Comparison of ENCODE assay signal across 16 cellular contexts in the genomic region with DNA sequence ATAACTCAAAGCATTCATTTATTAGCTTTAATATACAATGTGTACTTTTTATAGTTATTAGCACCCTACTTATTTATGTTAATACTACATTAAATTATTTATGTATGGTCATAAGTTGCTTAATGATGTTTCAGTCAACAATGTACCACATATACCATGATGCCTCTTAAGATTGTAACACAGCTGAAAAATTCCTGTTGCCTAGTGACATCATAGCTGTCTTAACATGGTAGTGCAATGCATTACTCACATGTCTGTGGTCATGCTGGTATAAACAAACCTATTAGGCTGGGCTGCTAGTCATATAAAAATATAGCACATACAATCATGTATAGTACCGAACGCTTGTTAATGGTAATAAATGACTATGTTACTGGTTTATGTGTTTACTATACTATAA.
DNase-seq lines count a peak whose midpoint lies in the region; ATAC-seq, FAIRE-seq and TF ChIP-seq lines count a peak whose summit lies in the region.
"Had no signal": no experiment of that assay in that cellular context is flagged by ENCODE, and none has a peak within 500 bp of the region (broad histone marks: within the 10 kb centered on the region; RNA-seq: fewer than 3 reads in every experiment).

No MANE protein-coding gene starts in this region.

- TF ChIP-seq CTCF in HepG2 (CRISPR knock-in tag; IDR thresholded peaks at IDR 0.05), result no peak
- no peak for TF ChIP-seq CTCF in right lobe of liver (IDR thresholded peaks at IDR 0.05)
- TF ChIP-seq CTCF in fibroblast of pulmonary artery (IDR thresholded peaks at IDR 0.05; ENCODE audit: low read length, missing control alignments), result no peak

- CTCF ChIA-PET in HepG2 (lab: Yijun Ruan, JAX; ENCODE audit: low intra/inter-chr PET ratio, low total read pairs), result no interaction called here

- no peak for TF ChIP-seq POLR2A in HepG2 (IDR thresholded peaks at IDR 0.05; ENCODE audit: insufficient read depth in 1 of 2, low read depth in 2 of 2, low read length in 2 of 2)
- TF ChIP-seq POLR2A in right lobe of liver (IDR thresholded peaks at IDR 0.05), result no peak

- H3K4me1 Mint-ChIP-seq in activated T-cell treated with anti-CD3 and anti-CD28 coated beads, Interleukin-2, amount 50 U/mL, for 4 hours (ENCODE audit: low read depth), result no peaks in the 10 kb centered on the region
- H3K4me1 Mint-ChIP-seq: activated B cell treated with CpG ODN at 0.5 μM for 24 hours, immature natural killer cell had no signal

- ATAC-seq in HepG2 (no peak), right lobe of liver (no peak), HG02840 (IDR thresholded peaks at IDR 0.05; ENCODE audit: low FRiP score, unreplicated experiment) (no peak)
- ATAC-seq in activated T-cell treated with anti-CD3 and anti-CD28 coated beads, Interleukin-2, amount 50 U/mL, for 4 hours, result no peak

- TF ChIP-seq EP300 in HepG2 (IDR thresholded peaks at IDR 0.05; ENCODE audit: low read depth in 2 of 2, low read length in 2 of 2), result no peak
- no peak for TF ChIP-seq EP300 in HepG2 (CRISPR knock-in tag; IDR thresholded peaks at IDR 0.05; ENCODE audit: borderline replicate concordance)

- POLR2A ChIA-PET in HepG2 (lab: Yijun Ruan, JAX), result no interaction called here

- H3K79me2 ChIP-seq in HepG2 (ENCODE audit: insufficient read depth, low read length), result no peaks in the 10 kb centered on the region

- H3K4me3 ChIP-seq in HepG2 (replicated peaks in 1 of 3; ENCODE audit: insufficient read depth in 1 of 3, low read depth in 2 of 3, low read length in 3 of 3), result no peak overlapping the region
- no peak overlapping the region for H3K4me3 ChIP-seq in right lobe of liver
- no peak overlapping the region for H3K4me3 ChIP-seq in fibroblast of pulmonary artery (replicated peaks; ENCODE audit: low read depth, low read length)
- H3K4me3 ChIP-seq: BLaER1, PC-9, thyroid gland had no signal

- H3K4me1 ChIP-seq in HepG2 (ENCODE audit: insufficient read depth, low read length) (0 out of 2 replicates have a peak, but pooled peaks cover 5% of the 10 kb centered on the region), right lobe of liver (no peaks in the 10 kb centered on the region)
- H3K4me1 ChIP-seq: BLaER1, thyroid gland had no signal

- intact Hi-C loops in HepG2 (cut with micrococcal nuclease; ENCODE audit: unreplicated experiment) (no loop called here), right lobe of liver (cut with DNase I) (no loop called here)

- H4K20me1 ChIP-seq in HepG2 (ENCODE audit: insufficient read depth, low read length), result no peaks in the 10 kb centered on the region
- H4K20me1 ChIP-seq: BLaER1 had no signal

- no peak overlapping the region for H3K4me3 Mint-ChIP-seq in activated T-cell treated with anti-CD3 and anti-CD28 coated beads, Interleukin-2, amount 50 U/mL, for 4 hours
- H3K4me3 Mint-ChIP-seq: activated B cell treated with CpG ODN at 0.5 μM for 24 hours, immature natural killer cell had no signal

- no peak for TF ChIP-seq RAD21 in HepG2 (CRISPR knock-in tag; IDR thresholded peaks at IDR 0.05)

- H3K36me3 Mint-ChIP-seq in activated T-cell treated with anti-CD3 and anti-CD28 coated beads, Interleukin-2, amount 50 U/mL, for 4 hours (ENCODE audit: insufficient read depth), result peaks cover 17% of the 10 kb centered on the region

- FAIRE-seq in HepG2 (lab: Jason Lieb, UNC), result no peak

- H3K9me3 ChIP-seq in HepG2 (ENCODE audit: low read length), result no peaks in the 10 kb centered on the region
- no peaks in the 10 kb centered on the region for H3K9me3 ChIP-seq in right lobe of liver
- H3K9me3 ChIP-seq: BLaER1, thyroid gland had no signal

- no peaks in the 10 kb centered on the region for H3K9me3 Mint-ChIP-seq in activated T-cell treated with anti-CD3 and anti-CD28 coated beads, Interleukin-2, amount 50 U/mL, for 4 hours
- H3K9me3 Mint-ChIP-seq: activated B cell treated with CpG ODN at 0.5 μM for 24 hours, immature natural killer cell had no signal

- H3K27ac ChIP-seq in HepG2 (ENCODE audit: extremely low read length, insufficient read depth, low read length) (no peak overlapping the region), right lobe of liver (no peak overlapping the region)
- H3K27ac ChIP-seq: BLaER1, HL-60, PC-9, thyroid gland had no signal

- H3K36me3 ChIP-seq in HepG2 (replicated peaks in 1 of 2; ENCODE audit: control insufficient read depth in 1 of 2, insufficient read depth in 2 of 2, low read length in 2 of 2), result peaks cover 5 to 8% of the 10 kb centered on the region in 2 experiments; a peak in 4 of 5 replicates
- H3K36me3 ChIP-seq in right lobe of liver, result no peaks in the 10 kb centered on the region
- H3K36me3 ChIP-seq: thyroid gland had no signal

- 97% methylated on average over 2 of the region's 2 CpGs for WGBS in HepG2 (ENCODE audit: low lambda C conversion rate)
- 100% methylated on average over 2 of the region's 2 CpGs for WGBS in right lobe of liver (ENCODE audit: insufficient coverage, low coverage, low lambda C conversion rate, missing lambda C conversion rate)

- no peak overlapping the region for H2AFZ ChIP-seq in HepG2 (ENCODE audit: low read length)
- H2AFZ ChIP-seq: PC-9 had no signal

- H3K4me2 ChIP-seq in HepG2 (ENCODE audit: low read depth, low read length), result no peak overlapping the region
- H3K4me2 ChIP-seq: BLaER1, PC-9 had no signal

- no peaks in the 10 kb centered on the region for H3K27me3 ChIP-seq in HepG2 (ENCODE audit: control insufficient read depth in 1 of 2, insufficient read depth in 2 of 2, low read length in 2 of 2)
- H3K27me3 ChIP-seq in right lobe of liver, result no peaks in the 10 kb centered on the region
- H3K27me3 ChIP-seq: BLaER1, thyroid gland had no signal

- H3K27me3 Mint-ChIP-seq in activated T-cell treated with anti-CD3 and anti-CD28 coated beads, Interleukin-2, amount 50 U/mL, for 4 hours (ENCODE audit: low read depth), result no peaks in the 10 kb centered on the region
- H3K27me3 Mint-ChIP-seq: activated B cell treated with CpG ODN at 0.5 μM for 24 hours had no signal

- in situ Hi-C loops in HepG2 (cut with HindIII; ENCODE audit: extremely low pct_ligation_motif_present, low pct_unique_long_range_greater_than_20kb), result no loop called here

- no peak overlapping the region for H3K9ac ChIP-seq in HepG2 (ENCODE audit: insufficient read depth, low read depth, low read length)
- H3K9ac ChIP-seq: BLaER1 had no signal

- DNase-seq in HepG2 (ENCODE audit: low spot score) (no peak), right lobe of liver (no peak), T1000 (lab: John Stamatoyannopoulos, UW) (peak; percentile 67), fibroblast of pulmonary artery (ENCODE audit: low read depth) (peak; percentile 93), stromal cell of bone marrow (ENCODE audit: low read depth) (peak; percentile 71), nucleus accumbens (lab: John Stamatoyannopoulos, UW) (no peak)
- DNase-seq in activated T-cell treated with anti-CD3 and anti-CD28 coated beads, Interleukin-2, amount 50 U/mL, for 4 hours, result no peak
- DNase-seq: activated B cell treated with CpG ODN at 0.5 μM for 24 hours; effector CD4-positive, alpha-beta T cell; immature natural killer cell; NCI-H1436 treated with DMSO at 0.1 percent for 48 hours; thyroid gland had no signal

- BruUV-seq in HepG2 (replicated peaks; lab: Mats Ljungman, UMichigan), result no TSS peak

TF ChIP-seq in HepG2, 621 proteins besides CTCF, POLR2A, EP300 and RAD21:
- TF ChIP-seq CREB1 (IDR thresholded peaks at IDR 0.05), result peak; percentile 35; the same call in 1 of the 2 replicates
- TF ChIP-seq CREB1 (CRISPR knock-in tag; IDR thresholded peaks at IDR 0.05), result no peak
- no peak for TF ChIP-seq ZNF607 (CRISPR knock-in tag; IDR thresholded peaks at IDR 0.05; ENCODE audit: borderline replicate concordance)

Comparison
In these comparisons a context has a peak if more than half of its experiments do, and no peak if none do; other contexts are left out.
1. DNase-seq: peak in T1000 (single experiment), fibroblast of pulmonary artery (single experiment) and stromal cell of bone marrow (single experiment); none in HepG2 (single experiment), right lobe of liver (0 of 3), activated T-cell treated with anti-CD3 and anti-CD28 coated beads, Interleukin-2, amount 50 U/mL, for 4 hours (single experiment) and nucleus accumbens (0 of 56).